17 cellular contexts compared by ENCODE assay signal in genomic region chr2:216134958-216135541, GRCh38. TPM values are rescaled to one million over a fixed set of nuclear protein-coding genes. Genes with fewer than 3 reads are reported as not detected.
A peak's percentile ranks its signal among the peaks of the same experiment; 100 is the strongest.
DNase-seq lines count a peak whose midpoint lies in the region; ATAC-seq and TF ChIP-seq lines count a peak whose summit lies in the region.
"Had no signal": no experiment of that assay in that cellular context is flagged by ENCODE, and none has a peak within 500 bp of the region (broad histone marks: within the 10 kb centered on the region; RNA-seq: fewer than 3 reads in every experiment).

No MANE protein-coding gene starts in this region.

- intact Hi-C loops in activated naive CD4-positive, alpha-beta T cell treated with anti-CD3 and anti-CD28 coated beads for 36 hours (cut with micrococcal nuclease), result no loop called here

- H3K27me3 Mint-ChIP-seq in activated naive CD4-positive, alpha-beta T cell treated with anti-CD3 and anti-CD28 coated beads for 36 hours (ENCODE audit: low read depth), result no peaks in the 10 kb centered on the region
- H3K27me3 Mint-ChIP-seq in activated CD4-positive, alpha-beta memory T cell treated with anti-CD3 and anti-CD28 coated beads, Interleukin-2, amount 10 ng/mL, durations not matched to agents 7 days and 5 days, result no peaks in the 10 kb centered on the region
- H3K27me3 Mint-ChIP-seq in endothelial cell (ENCODE audit: unreplicated experiment) (no peaks in the 10 kb centered on the region), progenitor cell of endocrine pancreas (no peaks in the 10 kb centered on the region)

- H3K4me1 Mint-ChIP-seq in activated naive CD4-positive, alpha-beta T cell treated with anti-CD3 and anti-CD28 coated beads for 36 hours (ENCODE audit: low read depth), result peaks cover 54% of the 10 kb centered on the region
- peaks cover 46% of the 10 kb centered on the region for H3K4me1 Mint-ChIP-seq in activated CD4-positive, alpha-beta memory T cell treated with anti-CD3 and anti-CD28 coated beads, Interleukin-2, amount 10 ng/mL, durations not matched to agents 7 days and 5 days
- peaks cover 5% of the 10 kb centered on the region for H3K4me1 Mint-ChIP-seq in endothelial cell (ENCODE audit: unreplicated experiment)
- H3K4me1 Mint-ChIP-seq in progenitor cell of endocrine pancreas (ENCODE audit: low read depth), result peaks cover 8% of the 10 kb centered on the region

- no peak for DNase-seq in activated naive CD4-positive, alpha-beta T cell treated with anti-CD3 and anti-CD28 coated beads for 36 hours
- DNase-seq in activated naive CD4-positive, alpha-beta T cell treated with anti-CD3 and anti-CD28 coated beads, Interleukin-2, amount 50 U/mL, for 16 hours, result no peak
- no peak for DNase-seq in activated CD4-positive, alpha-beta memory T cell treated with anti-CD3 and anti-CD28 coated beads, Interleukin-2, amount 10 ng/mL, durations not matched to agents 7 days and 5 days
- DNase-seq in endothelial cell (ENCODE audit: low spot score) (no peak), progenitor cell of endocrine pancreas (ENCODE audit: low spot score, unreplicated experiment) (no peak)
- DNase-seq: COR-L47; erythroblast; GOT3; IMR-90; NCI-H187 treated with DMSO at 0.1 percent for 48 hours; NCI-H345; right cardiac atrium; stimulated activated CD4-positive, alpha-beta T cell treated with anti-CD3 and anti-CD28 coated beads, Interleukin-15, amount 100 ng/mL, for 24 hours; stomach had no signal

- POLR2A ChIA-PET in activated CD4-positive, alpha-beta memory T cell treated with anti-CD3 and anti-CD28 coated beads, Interleukin-2, amount 10 ng/mL, durations not matched to agents 7 days and 5 days (lab: Charles Lee), result interaction anchor here (1.3 kb wide), 1 partner anchor 101 kb away, joined by 3 read pairs; no protein-coding TSS in a partner anchor

- H3K27ac Mint-ChIP-seq in activated naive CD4-positive, alpha-beta T cell treated with anti-CD3 and anti-CD28 coated beads for 36 hours, result peak overlapping the region; percentile 62
- peak overlapping the region; percentile 40 for H3K27ac Mint-ChIP-seq in activated CD4-positive, alpha-beta memory T cell treated with anti-CD3 and anti-CD28 coated beads, Interleukin-2, amount 10 ng/mL, durations not matched to agents 7 days and 5 days
- H3K27ac Mint-ChIP-seq in endothelial cell (ENCODE audit: unreplicated experiment) (peak overlapping the region; percentile 19), progenitor cell of endocrine pancreas (peak overlapping the region; percentile 37)

- H3K4me3 Mint-ChIP-seq in activated naive CD4-positive, alpha-beta T cell treated with anti-CD3 and anti-CD28 coated beads for 36 hours, result no peak overlapping the region
- H3K4me3 Mint-ChIP-seq in activated CD4-positive, alpha-beta memory T cell treated with anti-CD3 and anti-CD28 coated beads, Interleukin-2, amount 10 ng/mL, durations not matched to agents 7 days and 5 days, result no peak overlapping the region
- peak overlapping the region; percentile 52 for H3K4me3 Mint-ChIP-seq in endothelial cell (ENCODE audit: unreplicated experiment)
- no peak overlapping the region for H3K4me3 Mint-ChIP-seq in progenitor cell of endocrine pancreas (ENCODE audit: low read depth)

- ATAC-seq in HG03342 (IDR thresholded peaks at IDR 0.05; ENCODE audit: unreplicated experiment), result no peak
- ATAC-seq in HG02885 (IDR thresholded peaks at IDR 0.05; ENCODE audit: poor library complexity, unreplicated experiment), result no peak
- no peak for ATAC-seq in GM18858 (IDR thresholded peaks at IDR 0.05; ENCODE audit: unreplicated experiment)
- ATAC-seq: right cardiac atrium had no signal

- no peak for TF ChIP-seq CTCF in endothelial cell (IDR thresholded peaks at IDR 0.05; ENCODE audit: unreplicated experiment)
- no peak for TF ChIP-seq CTCF in progenitor cell of endocrine pancreas (IDR thresholded peaks at IDR 0.05; ENCODE audit: unreplicated experiment)

- peaks cover 70% of the 10 kb centered on the region for H3K36me3 Mint-ChIP-seq in activated naive CD4-positive, alpha-beta T cell treated with anti-CD3 and anti-CD28 coated beads for 36 hours (ENCODE audit: low read depth)
- peaks cover 90% of the 10 kb centered on the region for H3K36me3 Mint-ChIP-seq in activated CD4-positive, alpha-beta memory T cell treated with anti-CD3 and anti-CD28 coated beads, Interleukin-2, amount 10 ng/mL, durations not matched to agents 7 days and 5 days (ENCODE audit: low read depth)
- H3K36me3 Mint-ChIP-seq in endothelial cell (ENCODE audit: low read depth, unreplicated experiment) (peaks cover 70% of the 10 kb centered on the region), progenitor cell of endocrine pancreas (ENCODE audit: insufficient read depth) (peaks cover 55% of the 10 kb centered on the region)

- no peaks in the 10 kb centered on the region for H3K9me3 Mint-ChIP-seq in activated naive CD4-positive, alpha-beta T cell treated with anti-CD3 and anti-CD28 coated beads for 36 hours
- no peaks in the 10 kb centered on the region for H3K9me3 Mint-ChIP-seq in activated CD4-positive, alpha-beta memory T cell treated with anti-CD3 and anti-CD28 coated beads, Interleukin-2, amount 10 ng/mL, durations not matched to agents 7 days and 5 days
- H3K9me3 Mint-ChIP-seq in endothelial cell (ENCODE audit: unreplicated experiment) (no peaks in the 10 kb centered on the region), progenitor cell of endocrine pancreas (ENCODE audit: low read depth) (no peaks in the 10 kb centered on the region)

- CTCF ChIA-PET in activated naive CD4-positive, alpha-beta T cell treated with anti-CD3 and anti-CD28 coated beads for 36 hours (lab: Charles Lee), result interaction anchor here (0.9 to 1.2 kb wide), 3 partner anchors 15 to 269 kb away, joined by 3 to 6 read pairs (median 3); partner anchors contain the start of gene XRCC5
- CTCF ChIA-PET in activated CD4-positive, alpha-beta memory T cell treated with anti-CD3 and anti-CD28 coated beads, Interleukin-2, amount 10 ng/mL, durations not matched to agents 7 days and 5 days (lab: Charles Lee), result interaction anchor here (1.1 kb wide), 1 partner anchor 25 kb away, joined by 4 read pairs; no protein-coding TSS in a partner anchor

RNA-seq across cellular contexts. Expression of gene XRCC5, which starts 25.9 kb away (rescaled TPM):
- total RNA-seq in activated naive CD4-positive, alpha-beta T cell treated with anti-CD3 and anti-CD28 coated beads for 36 hours, result 100 to 1,000 TPM; 486 to 495 TPM
- 100 to 1,000 TPM; 296 to 302 TPM for total RNA-seq in activated CD4-positive, alpha-beta memory T cell treated with anti-CD3 and anti-CD28 coated beads, Interleukin-2, amount 10 ng/mL, durations not matched to agents 7 days and 5 days
- total RNA-seq in endothelial cell (ENCODE audit: unreplicated experiment) (365 TPM), progenitor cell of endocrine pancreas (378 and 386 TPM in 2 replicates)

RNA-seq across cellular contexts. Expression of gene TMEM169, which starts 53.3 kb away (rescaled TPM):
- total RNA-seq in activated naive CD4-positive, alpha-beta T cell treated with anti-CD3 and anti-CD28 coated beads for 36 hours, result under 1 TPM; 0.57 to 0.81 TPM
- 1 to 10 TPM; 2.3 to 3.5 TPM for total RNA-seq in activated CD4-positive, alpha-beta memory T cell treated with anti-CD3 and anti-CD28 coated beads, Interleukin-2, amount 10 ng/mL, durations not matched to agents 7 days and 5 days
- total RNA-seq in endothelial cell (ENCODE audit: unreplicated experiment), result 3.2 TPM
- 3.6 and 3.8 TPM in 2 replicates for total RNA-seq in progenitor cell of endocrine pancreas

RNA-seq across cellular contexts. Expression of gene PECR, which starts 53.4 kb away (rescaled TPM):
- 10 to 100 TPM; 18.8 to 20.9 TPM for total RNA-seq in activated naive CD4-positive, alpha-beta T cell treated with anti-CD3 and anti-CD28 coated beads for 36 hours
- 10 to 100 TPM; 32.5 to 34.7 TPM for total RNA-seq in activated CD4-positive, alpha-beta memory T cell treated with anti-CD3 and anti-CD28 coated beads, Interleukin-2, amount 10 ng/mL, durations not matched to agents 7 days and 5 days
- total RNA-seq in endothelial cell (ENCODE audit: unreplicated experiment) (8.4 TPM), progenitor cell of endocrine pancreas (14.2 and 14.8 TPM in 2 replicates)
